15 cellular contexts compared by ENCODE assay signal in the genomic region with DNA sequence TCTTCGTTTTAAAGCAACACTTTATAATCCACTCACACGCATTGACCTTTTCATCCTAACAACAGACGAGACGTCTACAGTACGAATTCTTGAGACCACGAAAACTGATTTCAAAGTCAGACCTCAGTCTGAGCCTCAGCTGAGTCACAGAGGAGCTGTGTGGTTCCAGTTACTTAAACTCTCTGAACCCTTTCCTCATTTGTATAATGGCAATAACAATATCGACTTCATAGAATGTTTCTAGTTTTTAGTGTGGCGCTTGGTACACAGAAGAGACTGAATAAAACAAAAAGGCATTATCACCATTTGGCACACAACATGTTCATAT.
A peak's percentile ranks its signal among the peaks of the same experiment; 100 is the strongest.
DNase-seq lines count a peak whose midpoint lies in the region; ATAC-seq, FAIRE-seq and TF ChIP-seq lines count a peak whose summit lies in the region.
"Had no signal": no experiment of that assay in that cellular context is flagged by ENCODE, and none has a peak within 500 bp of the region (broad histone marks: within the 10 kb centered on the region; RNA-seq: fewer than 3 reads in every experiment).

No MANE protein-coding gene starts in this region.

- no peaks in the 10 kb centered on the region for H3K9me2 ChIP-seq in SK-N-SH

- H4K20me1 ChIP-seq in SK-N-SH (ENCODE audit: insufficient read depth) (no peaks in the 10 kb centered on the region), fibroblast of lung (ENCODE audit: control insufficient read depth, extremely low read depth, insufficient read depth, low read length) (peaks cover 5% of the 10 kb centered on the region), HepG2 (ENCODE audit: insufficient read depth, low read length) (no peaks in the 10 kb centered on the region)
- H4K20me1 ChIP-seq: BLaER1 had no signal

- peak; percentile 21 for DNase-seq in stimulated activated CD4-positive, alpha-beta T cell treated with anti-CD3 and anti-CD28 coated beads, Interleukin-15, amount 100 ng/mL, for 24 hours
- DNase-seq in stimulated activated CD4-positive, alpha-beta T cell treated with anti-CD3 and anti-CD28 coated beads, Interleukin-2, amount 100 ng/mL, for 48 hours = no peak
- DNase-seq in SK-N-SH = no peak
- DNase-seq in fibroblast of lung (ENCODE audit: low read depth in 2 of 2) = peak; percentile 39 to 95
- DNase-seq in substantia nigra (lab: John Stamatoyannopoulos, UW) = no peak
- DNase-seq in HepG2 (ENCODE audit: low spot score) = no peak
- DNase-seq: body of pancreas; effector memory CD8-positive, alpha-beta T cell; glutamatergic neuron; NCI-H526; T-helper 9 cell had no signal

- H2AFZ ChIP-seq in SK-N-SH (ENCODE audit: low read depth) (no peak overlapping the region), fibroblast of lung (ENCODE audit: low read length) (no peak overlapping the region), HepG2 (ENCODE audit: low read length) (no peak overlapping the region)

- H3F3A ChIP-seq in SK-N-SH (replicated peaks; ENCODE audit: insufficient read depth) = peaks cover 15% of the 10 kb centered on the region

- TF ChIP-seq POLR2A in HepG2 (IDR thresholded peaks at IDR 0.05; ENCODE audit: insufficient read depth in 1 of 2, low read depth in 2 of 2, low read length in 2 of 2) = no peak

- H3K9ac ChIP-seq in SK-N-SH (peak overlapping the region; percentile 68; the same call in 1 of the 2 replicates), fibroblast of lung (ENCODE audit: insufficient read depth, low read length) (no peak overlapping the region), HepG2 (ENCODE audit: insufficient read depth, low read depth, low read length) (no peak overlapping the region)
- H3K9ac ChIP-seq: BLaER1 had no signal

- TF ChIP-seq RAD21 in SK-N-SH (IDR thresholded peaks at IDR 0.05; ENCODE audit: low read length) (no peak), HepG2 (CRISPR knock-in tag; IDR thresholded peaks at IDR 0.05) (no peak)

- 65% methylated on average over 8 of the region's 8 CpGs for WGBS in SK-N-SH (ENCODE audit: low lambda C conversion rate)
- WGBS in HepG2 (ENCODE audit: low lambda C conversion rate) = 88% methylated on average over 8 of the region's 8 CpGs

- TF ChIP-seq EP300 in SK-N-SH (IDR thresholded peaks at IDR 0.05; ENCODE audit: borderline replicate concordance in 1 of 2, low read depth in 1 of 2, low read length in 1 of 2) (no peak), HepG2 (IDR thresholded peaks at IDR 0.05; ENCODE audit: low read depth in 2 of 2, low read length in 2 of 2) (no peak), HepG2 (CRISPR knock-in tag; IDR thresholded peaks at IDR 0.05; ENCODE audit: borderline replicate concordance) (no peak)

- H3K27me3 ChIP-seq in SK-N-SH (ENCODE audit: insufficient read depth) (no peaks in the 10 kb centered on the region), fibroblast of lung (ENCODE audit: control insufficient read depth, insufficient read depth, low read length) (no peaks in the 10 kb centered on the region), HepG2 (ENCODE audit: control insufficient read depth in 1 of 2, insufficient read depth in 2 of 2, low read length in 2 of 2) (no peaks in the 10 kb centered on the region)
- H3K27me3 ChIP-seq: BLaER1, body of pancreas had no signal

- POLR2A ChIA-PET in SK-N-SH (lab: Yijun Ruan, JAX) (no interaction called here), HepG2 (lab: Yijun Ruan, JAX) (no interaction called here)

- H3K9me3 ChIP-seq in SK-N-SH (no peaks in the 10 kb centered on the region), fibroblast of lung (ENCODE audit: control insufficient read depth, insufficient read depth, low read depth, low read length) (no peaks in the 10 kb centered on the region), HepG2 (ENCODE audit: low read length) (no peaks in the 10 kb centered on the region)
- H3K9me3 ChIP-seq: BLaER1, body of pancreas had no signal

- H3K4me3 ChIP-seq in SK-N-SH (ENCODE audit: low read depth in 2 of 2, low read length in 1 of 2) (no peak overlapping the region), fibroblast of lung (replicated peaks in 1 of 4; ENCODE audit: control extremely low read depth in 1 of 4, insufficient read depth in 1 of 4, low read depth in 3 of 4, low read length in 4 of 4) (no peak overlapping the region), HepG2 (replicated peaks in 1 of 3; ENCODE audit: insufficient read depth in 1 of 3, low read depth in 2 of 3, low read length in 3 of 3) (no peak overlapping the region)
- H3K4me3 ChIP-seq: BLaER1, body of pancreas had no signal

- H3K27ac ChIP-seq in SK-N-SH (ENCODE audit: low read depth in 2 of 2, low read length in 1 of 2) = peak overlapping the region; percentile 8 to 98; a peak in 3 of 4 replicates
- H3K27ac ChIP-seq in fibroblast of lung (ENCODE audit: insufficient read depth, low read length) = peak overlapping the region; percentile 61
- H3K27ac ChIP-seq in substantia nigra (ENCODE audit: low read depth, low read length, poor library complexity, severe bottlenecking) = peak overlapping the region; percentile 20
- no peak overlapping the region for H3K27ac ChIP-seq in HepG2 (ENCODE audit: extremely low read length, insufficient read depth, low read length)
- H3K27ac ChIP-seq: BLaER1, body of pancreas, RWPE1 had no signal

- H3K79me2 ChIP-seq in SK-N-SH (ENCODE audit: insufficient read depth) = peaks cover 19% of the 10 kb centered on the region; the same call in 1 of the 2 replicates
- H3K79me2 ChIP-seq in fibroblast of lung (ENCODE audit: control insufficient read depth, insufficient read depth, low read length) = no peaks in the 10 kb centered on the region
- H3K79me2 ChIP-seq in HepG2 (ENCODE audit: insufficient read depth, low read length) = no peaks in the 10 kb centered on the region

- TF ChIP-seq CTCF in SK-N-SH (IDR thresholded peaks at IDR 0.05) (no peak), fibroblast of lung (conservative IDR thresholded peaks at IDR 0.05 in 1 of 2, IDR thresholded peaks at IDR 0.05 in 1 of 2; ENCODE audit: low read depth in 1 of 2, low read length in 2 of 2) (no peak), HepG2 (CRISPR knock-in tag; IDR thresholded peaks at IDR 0.05) (no peak)

- H3K36me3 ChIP-seq in SK-N-SH (replicated peaks in 1 of 2; ENCODE audit: control insufficient read depth in 1 of 2, insufficient read depth in 2 of 2, low read length in 1 of 2) (peaks cover 2 to 12% of the 10 kb centered on the region in 2 experiments), fibroblast of lung (ENCODE audit: control insufficient read depth, insufficient read depth, low read length) (peaks cover 5% of the 10 kb centered on the region), HepG2 (replicated peaks in 1 of 2; ENCODE audit: control insufficient read depth in 1 of 2, insufficient read depth in 2 of 2, low read length in 2 of 2) (peaks cover 1 to 23% of the 10 kb centered on the region in 2 experiments; a peak in 3 of 5 replicates)
- H3K36me3 ChIP-seq: BLaER1 had no signal

- in situ Hi-C loops in HepG2 (cut with HindIII; ENCODE audit: extremely low pct_ligation_motif_present, low pct_unique_long_range_greater_than_20kb) = loop anchor here (25.0 kb wide), 1 partner anchor 438 kb away; no protein-coding TSS in a partner anchor

- intact Hi-C loops in HepG2 (cut with micrococcal nuclease; ENCODE audit: unreplicated experiment) = no loop called here

- CTCF ChIA-PET in SK-N-SH (lab: Yijun Ruan, JAX) = interaction anchor here (0.6 kb wide), 1 partner anchor 564 kb away, joined by 3 read pairs; no protein-coding TSS in a partner anchor
- CTCF ChIA-PET in HepG2 (lab: Yijun Ruan, JAX; ENCODE audit: low intra/inter-chr PET ratio, low total read pairs) = no interaction called here

- H3K4me1 ChIP-seq in SK-N-SH (ENCODE audit: control insufficient read depth in 1 of 2, insufficient read depth in 2 of 2, low read depth in 1 of 2, low read length in 1 of 2) = peaks cover 4 to 8% of the 10 kb centered on the region in 2 experiments; a peak in 2 of 4 replicates
- H3K4me1 ChIP-seq in fibroblast of lung (ENCODE audit: control insufficient read depth, extremely low read depth, insufficient read depth, low read length) = peaks cover 8% of the 10 kb centered on the region
- H3K4me1 ChIP-seq in HepG2 (ENCODE audit: insufficient read depth, low read length) = peaks cover 15% of the 10 kb centered on the region; the same call in 1 of the 2 replicates
- H3K4me1 ChIP-seq: BLaER1 had no signal

- no peak for ATAC-seq in GM21723 (IDR thresholded peaks at IDR 0.05; ENCODE audit: unreplicated experiment)
- ATAC-seq in HG02852 (IDR thresholded peaks at IDR 0.05; ENCODE audit: unreplicated experiment) = no peak
- ATAC-seq in HepG2 = no peak
- ATAC-seq: body of pancreas; effector memory CD8-positive, alpha-beta T cell had no signal

- BruUV-seq in HepG2 (replicated peaks; lab: Mats Ljungman, UMichigan) = no TSS peak

- H3K4me2 ChIP-seq in SK-N-SH (peak overlapping the region; percentile 64; the same call in 1 of the 2 replicates), fibroblast of lung (ENCODE audit: extremely low read depth, insufficient read depth, low read length) (no peak overlapping the region), HepG2 (ENCODE audit: low read depth, low read length) (no peak overlapping the region)
- H3K4me2 ChIP-seq: BLaER1 had no signal

- no peak for FAIRE-seq in HepG2 (lab: Jason Lieb, UNC)

TF ChIP-seq in SK-N-SH, 30 proteins besides CTCF, POLR2A, EP300 and RAD21 (continues in another document):
- no peak for TF ChIP-seq EZH2phosphoT487 (IDR thresholded peaks at IDR 0.05; ENCODE audit: borderline replicate concordance, low read depth)
- TF ChIP-seq RFX5 (IDR thresholded peaks at IDR 0.05; ENCODE audit: low read length) = no peak
- TF ChIP-seq FOSL2 (IDR thresholded peaks at IDR 0.05; ENCODE audit: borderline replicate concordance, low read depth) = 0 out of 2 replicates have a peak, but pooled peaks have one; percentile 1
- no peak for TF ChIP-seq SMC3 (IDR thresholded peaks at IDR 0.05; ENCODE audit: low read depth, low read length)

TF ChIP-seq in HepG2, 621 proteins besides CTCF, POLR2A, EP300 and RAD21 (continues in another document):
- no peak for TF ChIP-seq REXO4 (CRISPR knock-in tag; IDR thresholded peaks at IDR 0.05; ENCODE audit: borderline replicate concordance)
- no peak for TF ChIP-seq ATF1 (CRISPR knock-in tag; IDR thresholded peaks at IDR 0.05)
- no peak for TF ChIP-seq ZNF138 (CRISPR knock-in tag; IDR thresholded peaks at IDR 0.05; ENCODE audit: low read depth)
- no peak for TF ChIP-seq POLR2AphosphoS2 (IDR thresholded peaks at IDR 0.05; ENCODE audit: low read depth, low read length)
- TF ChIP-seq ZNF430 (CRISPR knock-in tag; IDR thresholded peaks at IDR 0.05) = no peak

Comparison
In these comparisons a context has a peak if more than half of its experiments do, and no peak if none do; other contexts are left out.
1. DNase-seq: peak in stimulated activated CD4-positive, alpha-beta T cell treated with anti-CD3 and anti-CD28 coated beads, Interleukin-15, amount 100 ng/mL, for 24 hours (single experiment) and fibroblast of lung (2 of 2); none in stimulated activated CD4-positive, alpha-beta T cell treated with anti-CD3 and anti-CD28 coated beads, Interleukin-2, amount 100 ng/mL, for 48 hours (0 of 2), SK-N-SH (single experiment), substantia nigra (0 of 49) and HepG2 (single experiment).